10 cellular contexts compared by ENCODE assay signal in the genomic region with DNA sequence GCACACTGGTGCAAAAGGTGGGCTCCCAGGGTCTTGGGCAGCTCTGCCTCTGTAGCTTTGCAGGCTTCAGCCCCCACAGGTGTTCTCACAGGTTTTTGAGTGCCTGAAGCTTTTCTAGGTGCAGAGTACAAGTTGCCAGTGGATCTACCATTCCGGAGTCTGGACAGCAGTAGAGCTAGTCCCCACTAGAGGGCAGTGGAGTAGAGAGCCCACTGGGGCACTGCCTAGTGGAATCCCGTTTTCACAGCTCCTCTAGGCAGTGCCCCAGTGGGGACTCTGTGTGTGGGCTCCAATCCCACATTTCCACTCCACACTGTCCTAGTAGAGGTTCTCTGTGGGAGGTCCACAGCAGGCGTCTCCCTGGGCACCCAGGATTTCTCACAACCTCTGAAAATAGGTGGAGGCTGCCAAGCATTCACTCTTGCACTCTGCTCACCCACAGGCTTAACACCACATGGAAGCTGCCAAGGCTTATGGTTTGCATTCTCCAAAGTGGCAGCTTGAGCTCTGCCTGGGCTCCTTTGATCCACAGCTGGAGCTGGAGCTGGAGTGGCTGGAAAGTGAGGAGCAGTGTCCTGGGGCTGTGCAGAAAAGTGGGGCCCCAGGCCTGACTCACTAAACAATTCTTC.
DNase-seq lines count a peak whose midpoint lies in the region; ATAC-seq and TF ChIP-seq lines count a peak whose summit lies in the region.
"Had no signal": no experiment of that assay in that cellular context is flagged by ENCODE, and none has a peak within 500 bp of the region (broad histone marks: within the 10 kb centered on the region; RNA-seq: fewer than 3 reads in every experiment).

No MANE protein-coding gene starts in this region.

- H3K14ac ChIP-seq in mesenchymal stem cell (ENCODE audit: low read length in 2 of 2), result no peak overlapping the region

- H2BK120ac ChIP-seq in mesenchymal stem cell (ENCODE audit: low read depth, low read length), result no peak overlapping the region

- no peak overlapping the region for H2BK15ac ChIP-seq in mesenchymal stem cell (ENCODE audit: low read depth, poor library complexity, severe bottlenecking)

- no peaks in the 10 kb centered on the region for H3K4me1 ChIP-seq in mesenchymal stem cell (ENCODE audit: control insufficient read depth, insufficient read depth, low read depth, low read length)
- H3K4me1 ChIP-seq: parathyroid adenoma had no signal

- H3K4me1 Mint-ChIP-seq in activated T-helper 1 cell treated with anti-CD3 and anti-CD28 coated beads, Interleukin-12 subunit alpha, Interleukin-12 subunit beta, Interleukin-2, Interleukin-4 antibody, amounts not matched to agents 30 ng/mL and 10 ng/mL and 1 ng/mL, durations not matched to agents 14 hours and 24 hours and 36 hours (ENCODE audit: low read depth), result peaks cover 5% of the 10 kb centered on the region
- H3K4me1 Mint-ChIP-seq: B cell had no signal

- no peak overlapping the region for H3K4me2 ChIP-seq in mesenchymal stem cell (ENCODE audit: low read length, poor library complexity, severe bottlenecking)

- no peak overlapping the region for H3K4ac ChIP-seq in mesenchymal stem cell (ENCODE audit: low read depth in 1 of 2, low read length in 2 of 2)

- H3K27me3 ChIP-seq in mesenchymal stem cell (ENCODE audit: control insufficient read depth in 1 of 2, insufficient read depth in 1 of 2, low read length in 2 of 2), result no peaks in the 10 kb centered on the region

- H3K36me3 Mint-ChIP-seq in activated T-helper 1 cell treated with anti-CD3 and anti-CD28 coated beads, Interleukin-12 subunit alpha, Interleukin-12 subunit beta, Interleukin-2, Interleukin-4 antibody, amounts not matched to agents 30 ng/mL and 10 ng/mL and 1 ng/mL, durations not matched to agents 14 hours and 24 hours and 36 hours (ENCODE audit: low read depth), result no peaks in the 10 kb centered on the region

- H3K23ac ChIP-seq in mesenchymal stem cell (ENCODE audit: low read length in 2 of 2), result no peak overlapping the region

- H3K4me3 ChIP-seq in LNCaP clone FGC (ENCODE audit: low read depth, low read length) (no peak overlapping the region), mesenchymal stem cell (ENCODE audit: insufficient read depth in 1 of 2, low read depth in 1 of 2, low read length in 2 of 2) (peak overlapping the region in 1 of 2 experiments; percentile 35)

- H2BK5ac ChIP-seq in mesenchymal stem cell (ENCODE audit: low read depth, low read length, poor library complexity, severe bottlenecking), result no peak overlapping the region

- no peak overlapping the region for H3K27ac Mint-ChIP-seq in activated T-helper 1 cell treated with anti-CD3 and anti-CD28 coated beads, Interleukin-12 subunit alpha, Interleukin-12 subunit beta, Interleukin-2, Interleukin-4 antibody, amounts not matched to agents 30 ng/mL and 10 ng/mL and 1 ng/mL, durations not matched to agents 14 hours and 24 hours and 36 hours
- H3K27ac Mint-ChIP-seq: B cell had no signal

- 42% methylated on average over 3 of the region's 3 CpGs for WGBS in mesenchymal stem cell

- H3K36me3 ChIP-seq in mesenchymal stem cell (ENCODE audit: control insufficient read depth in 1 of 2, insufficient read depth in 2 of 2, low read depth in 1 of 2, low read length in 2 of 2), result no peaks in the 10 kb centered on the region

- H3K4me3 Mint-ChIP-seq in activated T-helper 1 cell treated with anti-CD3 and anti-CD28 coated beads, Interleukin-12 subunit alpha, Interleukin-12 subunit beta, Interleukin-2, Interleukin-4 antibody, amounts not matched to agents 30 ng/mL and 10 ng/mL and 1 ng/mL, durations not matched to agents 14 hours and 24 hours and 36 hours, result no peak overlapping the region
- H3K4me3 Mint-ChIP-seq: B cell had no signal

- H3K27me3 Mint-ChIP-seq in activated T-helper 1 cell treated with anti-CD3 and anti-CD28 coated beads, Interleukin-12 subunit alpha, Interleukin-12 subunit beta, Interleukin-2, Interleukin-4 antibody, amounts not matched to agents 30 ng/mL and 10 ng/mL and 1 ng/mL, durations not matched to agents 14 hours and 24 hours and 36 hours (ENCODE audit: insufficient read depth), result peaks cover 4% of the 10 kb centered on the region

- no peak overlapping the region for H3K27ac ChIP-seq in mesenchymal stem cell (ENCODE audit: low read length, poor library complexity, severe bottlenecking)
- H3K27ac ChIP-seq: parathyroid adenoma had no signal

- no peak overlapping the region for H3K18ac ChIP-seq in mesenchymal stem cell (ENCODE audit: low read depth in 1 of 2, low read length in 2 of 2)

- TF ChIP-seq CTCF in LNCaP clone FGC (IDR thresholded peaks at IDR 0.05; ENCODE audit: control insufficient read depth, extremely low read depth, insufficient read depth), result peak; percentile 61

- peak; percentile 13 for DNase-seq in NCI-H146 (lab: John Stamatoyannopoulos, UW)
- no peak for DNase-seq in NCI-H146 treated with DMSO at 0.1 percent for 48 hours (lab: John Stamatoyannopoulos, UW; ENCODE audit: unreplicated experiment)
- no peak for DNase-seq in LNCaP clone FGC (ENCODE audit: low read depth)
- peak; percentile 1 for DNase-seq in activated T-helper 1 cell treated with anti-CD3 and anti-CD28 coated beads, Interleukin-12 subunit alpha, Interleukin-12 subunit beta, Interleukin-2, Interleukin-4 antibody, amounts not matched to agents 30 ng/mL and 10 ng/mL and 1 ng/mL, durations not matched to agents 14 hours and 24 hours and 36 hours (ENCODE audit: low spot score)
- DNase-seq in mesenchymal stem cell, result peak; percentile 20

- H3K9ac ChIP-seq in mesenchymal stem cell (ENCODE audit: low read length), result no peak overlapping the region
- H3K9ac ChIP-seq: parathyroid adenoma had no signal

- no peaks in the 10 kb centered on the region for H3K9me3 Mint-ChIP-seq in activated T-helper 1 cell treated with anti-CD3 and anti-CD28 coated beads, Interleukin-12 subunit alpha, Interleukin-12 subunit beta, Interleukin-2, Interleukin-4 antibody, amounts not matched to agents 30 ng/mL and 10 ng/mL and 1 ng/mL, durations not matched to agents 14 hours and 24 hours and 36 hours

- ATAC-seq in GM19328 (IDR thresholded peaks at IDR 0.05; ENCODE audit: unreplicated experiment) (peak; percentile 60), HG02571 (IDR thresholded peaks at IDR 0.05; ENCODE audit: unreplicated experiment) (no peak), HG03571 (IDR thresholded peaks at IDR 0.05; ENCODE audit: unreplicated experiment) (no peak)

- H3K79me1 ChIP-seq in mesenchymal stem cell (replicated peaks; ENCODE audit: low read length, poor library complexity, severe bottlenecking), result no peaks in the 10 kb centered on the region

- H4K91ac ChIP-seq in mesenchymal stem cell (ENCODE audit: low read length), result no peak overlapping the region

- intact Hi-C loops in activated T-helper 1 cell treated with anti-CD3 and anti-CD28 coated beads, Interleukin-12 subunit alpha, Interleukin-12 subunit beta, Interleukin-2, Interleukin-4 antibody, amounts not matched to agents 30 ng/mL and 10 ng/mL and 1 ng/mL, durations not matched to agents 14 hours and 24 hours and 36 hours (cut with micrococcal nuclease), result loop anchor here (1.0 kb wide), 1 partner anchor 45 kb away; no protein-coding TSS in a partner anchor

- H2BK12ac ChIP-seq in mesenchymal stem cell (ENCODE audit: low read length in 2 of 2), result no peak overlapping the region

- no peaks in the 10 kb centered on the region for H3K9me3 ChIP-seq in mesenchymal stem cell (ENCODE audit: control insufficient read depth, low read length)

- no peak overlapping the region for H2AK5ac ChIP-seq in mesenchymal stem cell (ENCODE audit: low read length, severe bottlenecking)

- no peak overlapping the region for H4K8ac ChIP-seq in mesenchymal stem cell (ENCODE audit: low read length)

- H2AFZ ChIP-seq in mesenchymal stem cell (ENCODE audit: low read depth, low read length), result no peak overlapping the region
- H2AFZ ChIP-seq: parathyroid adenoma had no signal

Comparison
In these comparisons a context has a peak if more than half of its experiments do, and no peak if none do; other contexts are left out.
1. DNase-seq: peak in NCI-H146 (single experiment), activated T-helper 1 cell treated with anti-CD3 and anti-CD28 coated beads, Interleukin-12 subunit alpha, Interleukin-12 subunit beta, Interleukin-2, Interleukin-4 antibody, amounts not matched to agents 30 ng/mL and 10 ng/mL and 1 ng/mL, durations not matched to agents 14 hours and 24 hours and 36 hours (single experiment) and mesenchymal stem cell (single experiment); none in NCI-H146 treated with DMSO at 0.1 percent for 48 hours (single experiment) and LNCaP clone FGC (single experiment).